In the genomic region with DNA sequence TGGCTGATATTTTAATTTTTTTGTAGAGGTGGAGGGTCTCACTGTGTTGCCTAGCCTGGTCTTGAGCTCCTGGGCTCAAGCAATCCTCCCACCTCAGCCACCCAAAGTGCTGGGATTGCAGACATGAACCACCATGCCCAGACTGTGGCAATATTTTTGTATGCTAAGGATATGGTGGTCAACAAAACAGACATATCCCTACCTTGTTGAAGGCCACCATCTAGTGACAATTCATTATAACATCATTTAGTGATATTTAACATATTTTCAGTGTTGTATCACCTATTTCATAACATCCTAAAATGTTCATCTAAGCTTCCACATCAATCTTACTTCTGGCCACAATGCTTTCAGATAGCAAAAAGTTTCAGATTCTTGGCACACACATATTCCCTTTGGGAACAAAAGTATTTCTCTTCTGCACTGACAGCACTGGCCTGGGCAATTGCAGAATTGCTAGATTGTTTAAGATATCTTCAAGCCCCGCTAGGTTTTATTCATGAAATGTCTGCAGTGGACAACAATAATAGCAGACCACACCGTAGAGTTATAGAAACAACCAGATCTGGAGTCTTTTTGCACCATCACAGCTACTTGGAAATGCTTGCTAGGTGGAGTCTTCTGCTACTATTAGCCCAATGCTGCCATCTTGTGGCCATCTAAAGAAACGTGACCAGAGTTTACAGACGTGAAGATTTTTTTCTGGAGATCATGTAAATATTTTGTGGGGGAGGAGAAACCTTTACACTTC, we compare ENCODE assay signal across 8 cellular contexts. TPM values are rescaled to one million over a fixed set of nuclear protein-coding genes. Genes with fewer than 3 reads are reported as not detected.
DNase-seq lines count a peak whose midpoint lies in the region; ATAC-seq, FAIRE-seq and TF ChIP-seq lines count a peak whose summit lies in the region.

No MANE protein-coding gene starts in this region.

- dilution Hi-C loops in endothelial cell of umbilical vein (cut with MboI; ENCODE audit: extremely low pct_ligation_motif_present, low sequenced_read_pairs): no loop called here

- TF ChIP-seq CTCF in CD4-positive, alpha-beta T cell (IDR thresholded peaks at IDR 0.05): peak; percentile 94
- peak; percentile 40 to 62 for TF ChIP-seq CTCF in endothelial cell of umbilical vein (IDR thresholded peaks at IDR 0.05; ENCODE audit: extremely low read depth in 1 of 2, insufficient read depth in 1 of 2, low read depth in 1 of 2, low read length in 2 of 2)

- POLR2A ChIA-PET in CD4-positive, alpha-beta T cell (lab: Charles Lee): interaction anchor here (0.8 to 4.2 kb wide), 5 partner anchors 12 to 113 kb away, joined by 3 to 28 read pairs (median 3); no protein-coding TSS in a partner anchor
- POLR2A ChIA-PET in endothelial cell of umbilical vein (lab: Charles Lee): no interaction called here

- no peak overlapping the region for H3K27ac Mint-ChIP-seq in CD4-positive, alpha-beta T cell
- no peak overlapping the region for H3K27ac Mint-ChIP-seq in activated CD8-positive, alpha-beta memory T cell treated with anti-CD3 and anti-CD28 coated beads, Interleukin-2, amount 10 ng/mL, durations not matched to agents 7 days and 5 days
- H3K27ac Mint-ChIP-seq in naive B cell: peak overlapping the region in 2 of 6 donors; percentile 1

- no peaks in the 10 kb centered on the region for H3K27me3 ChIP-seq in CD4-positive, alpha-beta T cell (ENCODE audit: control insufficient read depth, insufficient read depth, low read length)
- H3K27me3 ChIP-seq in endothelial cell of umbilical vein (ENCODE audit: control insufficient read depth in 2 of 2, insufficient read depth in 2 of 2, low read length in 2 of 2): peaks cover 0 to 5% of the 10 kb centered on the region in 2 experiments

- no peaks in the 10 kb centered on the region for H3K27me3 Mint-ChIP-seq in CD4-positive, alpha-beta T cell
- H3K27me3 Mint-ChIP-seq in activated CD8-positive, alpha-beta memory T cell treated with anti-CD3 and anti-CD28 coated beads, Interleukin-2, amount 10 ng/mL, durations not matched to agents 7 days and 5 days: no peaks in the 10 kb centered on the region
- H3K27me3 Mint-ChIP-seq in naive B cell: no peaks in the 10 kb centered on the region

- H3K36me3 Mint-ChIP-seq in CD4-positive, alpha-beta T cell (ENCODE audit: low read depth): no peaks in the 10 kb centered on the region
- no peaks in the 10 kb centered on the region for H3K36me3 Mint-ChIP-seq in activated CD8-positive, alpha-beta memory T cell treated with anti-CD3 and anti-CD28 coated beads, Interleukin-2, amount 10 ng/mL, durations not matched to agents 7 days and 5 days
- H3K36me3 Mint-ChIP-seq in naive B cell: no peaks in the 10 kb centered on the region

- H3K9ac ChIP-seq in endothelial cell of umbilical vein (replicated peaks; ENCODE audit: extremely low read depth, insufficient read depth, low read length): no peak overlapping the region

- peaks cover 22% of the 10 kb centered on the region for H3K4me1 Mint-ChIP-seq in CD4-positive, alpha-beta T cell (ENCODE audit: low read depth)
- peaks cover 51% of the 10 kb centered on the region for H3K4me1 Mint-ChIP-seq in activated CD8-positive, alpha-beta memory T cell treated with anti-CD3 and anti-CD28 coated beads, Interleukin-2, amount 10 ng/mL, durations not matched to agents 7 days and 5 days
- H3K4me1 Mint-ChIP-seq in naive B cell: peaks cover 22 to 39% (median 29%) of the 10 kb centered on the region in 3 donors

- BruUV-seq in endothelial cell of umbilical vein (replicated peaks; lab: Mats Ljungman, UMichigan): no TSS peak

- H4K20me1 ChIP-seq in endothelial cell of umbilical vein (replicated peaks; ENCODE audit: control insufficient read depth, extremely low read depth, insufficient read depth, low read length): no peaks in the 10 kb centered on the region

- CTCF ChIA-PET in CD4-positive, alpha-beta T cell (lab: Charles Lee): interaction anchor here (0.6 to 4.3 kb wide), 20 partner anchors 9 to 1599 kb away, joined by 3 to 83 read pairs (median 4); no protein-coding TSS in a partner anchor
- CTCF ChIA-PET in activated CD8-positive, alpha-beta memory T cell treated with anti-CD3 and anti-CD28 coated beads, Interleukin-2, amount 10 ng/mL, durations not matched to agents 7 days and 5 days (lab: Charles Lee): interaction anchor here (0.6 to 7.2 kb wide), 30 partner anchors 9 to 382 kb away, joined by 3 to 166 read pairs (median 5); partner anchors contain the start of gene CTNNA3
- CTCF ChIA-PET in endothelial cell of umbilical vein (lab: Charles Lee): interaction anchor here (0.6 to 7.1 kb wide), 29 partner anchors 9 to 848 kb away, joined by 3 to 310 read pairs (median 5); partner anchors contain the start of gene CTNNA3

- no peaks in the 10 kb centered on the region for H3K9me3 ChIP-seq in CD4-positive, alpha-beta T cell (ENCODE audit: control insufficient read depth, low read length)
- H3K9me3 ChIP-seq in endothelial cell of umbilical vein (replicated peaks; ENCODE audit: control insufficient read depth, insufficient read depth, low read length): no peaks in the 10 kb centered on the region

- H3K79me2 ChIP-seq in endothelial cell of umbilical vein (ENCODE audit: control insufficient read depth, insufficient read depth, low read length): no peaks in the 10 kb centered on the region

- peak; percentile 20 to 71 (median 48) for DNase-seq in CD4-positive, alpha-beta T cell
- DNase-seq in NOMO-1 (lab: John Stamatoyannopoulos, UW; ENCODE audit: unreplicated experiment in 2 of 2) (peak; percentile 36 to 86), endothelial cell of umbilical vein (ENCODE audit: low read depth, low spot score) (peak; percentile 75), naive B cell (peak; percentile 80)
- peak; percentile 81 for DNase-seq in activated CD8-positive, alpha-beta memory T cell treated with anti-CD3 and anti-CD28 coated beads, Interleukin-2, amount 10 ng/mL, durations not matched to agents 7 days and 5 days
- peak in 5 of 6 experiments; percentile 63 to 84 (median 66) for DNase-seq in stimulated activated naive CD4-positive, alpha-beta T cell (lab: John Stamatoyannopoulos, UW)

- H3K4me3 Mint-ChIP-seq in CD4-positive, alpha-beta T cell: no peak overlapping the region
- H3K4me3 Mint-ChIP-seq in activated CD8-positive, alpha-beta memory T cell treated with anti-CD3 and anti-CD28 coated beads, Interleukin-2, amount 10 ng/mL, durations not matched to agents 7 days and 5 days: no peak overlapping the region
- no peak overlapping the region for H3K4me3 Mint-ChIP-seq in naive B cell

- intact Hi-C loops in CD4-positive, alpha-beta T cell (cut with DNase I, micrococcal nuclease): loop anchor here (1.0 to 10.0 kb wide), 4 partner anchors 82 to 1595 kb away; no protein-coding TSS in a partner anchor
- intact Hi-C loops in endothelial cell of umbilical vein (cut with micrococcal nuclease): loop anchor here (1.0 to 10.0 kb wide), 5 partner anchors 82 to 473 kb away; no protein-coding TSS in a partner anchor

- H3K36me3 ChIP-seq in endothelial cell of umbilical vein (ENCODE audit: control insufficient read depth in 2 of 2, extremely low read depth in 1 of 2, insufficient read depth in 2 of 2, low read length in 2 of 2): no peaks in the 10 kb centered on the region

- H3K9me1 ChIP-seq in endothelial cell of umbilical vein (replicated peaks; ENCODE audit: control insufficient read depth, extremely low read depth, insufficient read depth, low read length): no peaks in the 10 kb centered on the region

- H3K4me3 ChIP-seq in endothelial cell of umbilical vein (replicated peaks in 1 of 3; ENCODE audit: insufficient read depth in 1 of 3, low read depth in 1 of 3, low read length in 3 of 3): no peak overlapping the region

- FAIRE-seq in endothelial cell of umbilical vein (lab: Jason Lieb, UNC): peak; percentile 87

- H2AFZ ChIP-seq in endothelial cell of umbilical vein (ENCODE audit: low read depth, low read length): no peak overlapping the region

- peaks cover 22% of the 10 kb centered on the region for H3K4me1 ChIP-seq in endothelial cell of umbilical vein (ENCODE audit: control insufficient read depth, extremely low read depth, insufficient read depth, low read length)

- H3K4me2 ChIP-seq in endothelial cell of umbilical vein (ENCODE audit: insufficient read depth, low read length): no peak overlapping the region

- H3K27ac ChIP-seq in CD4-positive, alpha-beta T cell (ENCODE audit: low read depth, low read length): no peak overlapping the region
- H3K27ac ChIP-seq in endothelial cell of umbilical vein (ENCODE audit: insufficient read depth, low read depth, low read length): no peak overlapping the region

- no peak for TF ChIP-seq POLR2A in endothelial cell of umbilical vein (IDR thresholded peaks at IDR 0.05; ENCODE audit: low read depth, low read length)

- no peaks in the 10 kb centered on the region for H3K9me3 Mint-ChIP-seq in CD4-positive, alpha-beta T cell
- H3K9me3 Mint-ChIP-seq in activated CD8-positive, alpha-beta memory T cell treated with anti-CD3 and anti-CD28 coated beads, Interleukin-2, amount 10 ng/mL, durations not matched to agents 7 days and 5 days (ENCODE audit: low read depth): no peaks in the 10 kb centered on the region
- H3K9me3 Mint-ChIP-seq in naive B cell: no peaks in the 10 kb centered on the region

- peak; percentile 94 for ATAC-seq in CD4-positive, alpha-beta T cell (ENCODE audit: poor library complexity)
- ATAC-seq in GM19372 (IDR thresholded peaks at IDR 0.05; ENCODE audit: low read depth, unreplicated experiment) (peak; percentile 41), HG03571 (IDR thresholded peaks at IDR 0.05; ENCODE audit: unreplicated experiment) (peak; percentile 42), naive B cell (ENCODE audit: low read depth in 2 of 2) (peak; percentile 85 to 87)
- ATAC-seq in activated CD8-positive, alpha-beta memory T cell treated with anti-CD3 and anti-CD28 coated beads, Interleukin-2, amount 10 ng/mL, durations not matched to agents 7 days and 5 days: peak; percentile 74

TF ChIP-seq in endothelial cell of umbilical vein, 7 proteins besides CTCF, POLR2A, EP300 and RAD21 (continues in another document):
- TF ChIP-seq GATA2 (IDR thresholded peaks at IDR 0.05; ENCODE audit: insufficient read depth, insufficient read length, low read depth, low read length) (no peak), EZH2 (IDR thresholded peaks at IDR 0.05; ENCODE audit: borderline replicate concordance, low read depth, low read length, severe bottlenecking) (no peak)

RNA-seq across cellular contexts. Expression of gene DNAJC12, which starts 58.4 kb away (rescaled TPM):
- not detected for total RNA-seq in CD4-positive, alpha-beta T cell
- 10 to 100 TPM in 1 of 2 experiments, 1 to 10 TPM in 1; 8.8 to 40.8 TPM for total RNA-seq in activated CD8-positive, alpha-beta memory T cell treated with anti-CD3 and anti-CD28 coated beads, Interleukin-2, amount 10 ng/mL, durations not matched to agents 7 days and 5 days
- total RNA-seq in endothelial cell of umbilical vein: 1.0 and 2.4 TPM in 2 replicates
- 0.27 and 0.54 TPM in 2 replicates for polyA plus RNA-seq in endothelial cell of umbilical vein
- polyA plus RNA-seq in endothelial cell of umbilical vein (2011; cell fraction: cytosol; rRNA removed): 0.70 and 1.1 TPM in 2 replicates
- polyA plus RNA-seq in endothelial cell of umbilical vein (2011; cell fraction: nucleus; rRNA removed): 0.37 and 0.46 TPM in 2 replicates
- 11.7 and 13.8 TPM in 2 replicates for polyA plus RNA-seq in endothelial cell of umbilical vein (2012)
- polyA minus RNA-seq in endothelial cell of umbilical vein: 0.47 TPM in 1 of 2 replicates, not detected in the other
- polyA minus RNA-seq in endothelial cell of umbilical vein (2011; cell fraction: cytosol; rRNA and poly(A)+ RNA removed): 17.9 TPM
- polyA minus RNA-seq in endothelial cell of umbilical vein (2011; cell fraction: nucleus; rRNA and poly(A)+ RNA removed): 0.43 and 0.77 TPM in 2 replicates
- polyA plus RNA-seq in naive B cell (ENCODE audit: low read depth in 6 of 6): under 1 TPM in 1 of 6 donors, not detected in 5; 0.70 TPM

Comparison
In these comparisons a context has a peak if more than half of its experiments do, and no peak if none do; other contexts are left out.
1. ATAC-seq: peak in every context shown above with its lines; median percentile 94 in CD4-positive, alpha-beta T cell; 86 in naive B cell; 74 in activated CD8-positive, alpha-beta memory T cell treated with anti-CD3 and anti-CD28 coated beads, Interleukin-2, amount 10 ng/mL, durations not matched to agents 7 days and 5 days; 42 in HG03571; 41 in GM19372.